ENCODE assay signal across 1 cellular context in the genomic region with DNA sequence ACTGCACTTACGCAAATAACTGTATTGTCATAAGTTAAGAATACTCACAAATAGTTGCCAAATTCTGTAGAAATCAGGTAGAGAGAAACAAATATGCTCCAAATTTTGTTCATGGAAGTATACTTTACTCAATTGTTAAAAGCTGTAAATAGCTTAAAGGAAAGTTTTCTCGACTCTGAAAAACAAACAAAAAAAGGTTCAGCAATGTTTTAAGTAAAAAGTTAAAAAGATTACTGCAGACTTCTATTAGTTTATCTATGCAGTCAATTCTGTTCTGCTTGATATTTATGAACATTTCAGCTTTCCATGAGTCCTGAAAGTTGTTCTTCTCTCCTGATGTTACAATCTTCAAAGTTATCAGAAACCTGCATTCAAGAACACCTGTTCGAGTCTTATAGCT.
TF ChIP-seq lines count a peak whose summit lies in the region.

No MANE protein-coding gene starts in this region.

TF ChIP-seq in HEK293, 187 proteins besides CTCF, POLR2A, EP300 and RAD21 (continued from another document):
- TF ChIP-seq, protein P1, sequence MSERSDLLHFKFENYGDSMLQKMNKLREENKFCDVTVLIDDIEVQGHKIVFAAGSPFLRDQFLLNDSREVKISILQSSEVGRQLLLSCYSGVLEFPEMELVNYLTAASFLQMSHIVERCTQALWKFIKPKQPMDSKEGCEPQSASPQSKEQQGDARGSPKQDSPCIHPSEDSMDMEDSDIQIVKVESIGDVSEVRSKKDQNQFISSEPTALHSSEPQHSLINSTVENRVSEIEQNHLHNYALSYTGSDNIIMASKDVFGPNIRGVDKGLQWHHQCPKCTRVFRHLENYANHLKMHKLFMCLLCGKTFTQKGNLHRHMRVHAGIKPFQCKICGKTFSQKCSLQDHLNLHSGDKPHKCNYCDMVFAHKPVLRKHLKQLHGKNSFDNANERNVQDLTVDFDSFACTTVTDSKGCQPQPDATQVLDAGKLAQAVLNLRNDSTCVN (tag by site-specific recombination; optimal IDR thresholded peaks at IDR 0.05) = no peak
- TF ChIP-seq ZNF529 (tag by site-specific recombination; IDR thresholded peaks at IDR 0.05; ENCODE audit: insufficient replicate concordance) (peak; percentile 55), KLF1 (tag by site-specific recombination; IDR thresholded peaks at IDR 0.05) (no peak), SETDB1 (IDR thresholded peaks at IDR 0.05; ENCODE audit: insufficient read length, low read length) (peak; percentile 97), ZNF560 (tag by site-specific recombination; IDR thresholded peaks at IDR 0.05; ENCODE audit: borderline replicate concordance) (no peak), ZNF133 (tag by site-specific recombination; IDR thresholded peaks at IDR 0.05) (no peak), ZNF2 (tag by site-specific recombination; IDR thresholded peaks at IDR 0.05) (no peak), ZNF394 (tag by site-specific recombination; IDR thresholded peaks at IDR 0.05; ENCODE audit: borderline replicate concordance) (no peak), YY2 (tag by site-specific recombination; IDR thresholded peaks at IDR 0.05) (no peak)
- TF ChIP-seq, protein P2, sequence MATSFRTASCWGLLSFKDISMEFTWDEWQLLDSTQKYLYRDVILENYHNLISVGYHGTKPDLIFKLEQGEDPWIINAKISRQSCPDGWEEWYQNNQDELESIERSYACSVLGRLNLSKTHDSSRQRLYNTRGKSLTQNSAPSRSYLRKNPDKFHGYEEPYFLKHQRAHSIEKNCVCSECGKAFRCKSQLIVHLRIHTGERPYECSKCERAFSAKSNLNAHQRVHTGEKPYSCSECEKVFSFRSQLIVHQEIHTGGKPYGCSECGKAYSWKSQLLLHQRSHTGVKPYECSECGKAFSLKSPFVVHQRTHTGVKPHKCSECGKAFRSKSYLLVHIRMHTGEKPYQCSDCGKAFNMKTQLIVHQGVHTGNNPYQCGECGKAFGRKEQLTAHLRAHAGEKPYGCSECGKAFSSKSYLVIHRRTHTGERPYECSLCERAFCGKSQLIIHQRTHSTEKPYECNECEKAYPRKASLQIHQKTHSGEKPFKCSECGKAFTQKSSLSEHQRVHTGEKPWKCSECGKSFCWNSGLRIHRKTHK (tag by site-specific recombination; IDR thresholded peaks at IDR 0.05) = peak; percentile 41; the same call in 1 of the 2 replicates
- TF ChIP-seq, protein P3, sequence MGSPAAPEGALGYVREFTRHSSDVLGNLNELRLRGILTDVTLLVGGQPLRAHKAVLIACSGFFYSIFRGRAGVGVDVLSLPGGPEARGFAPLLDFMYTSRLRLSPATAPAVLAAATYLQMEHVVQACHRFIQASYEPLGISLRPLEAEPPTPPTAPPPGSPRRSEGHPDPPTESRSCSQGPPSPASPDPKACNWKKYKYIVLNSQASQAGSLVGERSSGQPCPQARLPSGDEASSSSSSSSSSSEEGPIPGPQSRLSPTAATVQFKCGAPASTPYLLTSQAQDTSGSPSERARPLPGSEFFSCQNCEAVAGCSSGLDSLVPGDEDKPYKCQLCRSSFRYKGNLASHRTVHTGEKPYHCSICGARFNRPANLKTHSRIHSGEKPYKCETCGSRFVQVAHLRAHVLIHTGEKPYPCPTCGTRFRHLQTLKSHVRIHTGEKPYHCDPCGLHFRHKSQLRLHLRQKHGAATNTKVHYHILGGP (tag by site-specific recombination; IDR thresholded peaks at IDR 0.05) = no peak
- TF ChIP-seq, protein P4, sequence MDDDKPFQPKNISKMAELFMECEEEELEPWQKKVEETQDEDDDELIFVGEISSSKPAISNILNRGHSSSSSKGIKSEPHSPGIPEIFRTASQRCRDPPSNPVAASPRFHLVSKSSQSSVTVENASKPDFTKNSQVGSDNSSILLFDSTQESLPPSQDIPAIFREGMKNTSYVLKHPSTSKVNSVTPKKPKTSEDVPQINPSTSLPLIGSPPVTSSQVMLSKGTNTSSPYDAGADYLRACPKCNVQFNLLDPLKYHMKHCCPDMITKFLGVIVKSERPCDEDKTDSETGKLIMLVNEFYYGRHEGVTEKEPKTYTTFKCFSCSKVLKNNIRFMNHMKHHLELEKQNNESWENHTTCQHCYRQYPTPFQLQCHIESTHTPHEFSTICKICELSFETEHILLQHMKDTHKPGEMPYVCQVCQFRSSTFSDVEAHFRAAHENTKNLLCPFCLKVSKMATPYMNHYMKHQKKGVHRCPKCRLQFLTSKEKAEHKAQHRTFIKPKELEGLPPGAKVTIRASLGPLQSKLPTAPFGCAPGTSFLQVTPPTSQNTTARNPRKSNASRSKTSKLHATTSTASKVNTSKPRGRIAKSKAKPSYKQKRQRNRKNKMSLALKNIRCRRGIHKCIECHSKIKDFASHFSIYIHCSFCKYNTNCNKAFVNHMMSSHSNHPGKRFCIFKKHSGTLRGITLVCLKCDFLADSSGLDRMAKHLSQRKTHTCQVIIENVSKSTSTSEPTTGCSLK (tag by site-specific recombination; IDR thresholded peaks at IDR 0.05) = no peak
- TF ChIP-seq, protein P5, sequence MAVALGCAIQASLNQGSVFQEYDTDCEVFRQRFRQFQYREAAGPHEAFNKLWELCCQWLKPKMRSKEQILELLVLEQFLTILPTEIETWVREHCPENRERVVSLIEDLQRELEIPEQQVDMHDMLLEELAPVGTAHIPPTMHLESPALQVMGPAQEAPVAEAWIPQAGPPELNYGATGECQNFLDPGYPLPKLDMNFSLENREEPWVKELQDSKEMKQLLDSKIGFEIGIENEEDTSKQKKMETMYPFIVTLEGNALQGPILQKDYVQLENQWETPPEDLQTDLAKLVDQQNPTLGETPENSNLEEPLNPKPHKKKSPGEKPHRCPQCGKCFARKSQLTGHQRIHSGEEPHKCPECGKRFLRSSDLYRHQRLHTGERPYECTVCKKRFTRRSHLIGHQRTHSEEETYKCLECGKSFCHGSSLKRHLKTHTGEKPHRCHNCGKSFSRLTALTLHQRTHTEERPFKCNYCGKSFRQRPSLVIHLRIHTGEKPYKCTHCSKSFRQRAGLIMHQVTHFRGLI (tag by site-specific recombination; IDR thresholded peaks at IDR 0.05) = no peak
- TF ChIP-seq, protein P6, sequence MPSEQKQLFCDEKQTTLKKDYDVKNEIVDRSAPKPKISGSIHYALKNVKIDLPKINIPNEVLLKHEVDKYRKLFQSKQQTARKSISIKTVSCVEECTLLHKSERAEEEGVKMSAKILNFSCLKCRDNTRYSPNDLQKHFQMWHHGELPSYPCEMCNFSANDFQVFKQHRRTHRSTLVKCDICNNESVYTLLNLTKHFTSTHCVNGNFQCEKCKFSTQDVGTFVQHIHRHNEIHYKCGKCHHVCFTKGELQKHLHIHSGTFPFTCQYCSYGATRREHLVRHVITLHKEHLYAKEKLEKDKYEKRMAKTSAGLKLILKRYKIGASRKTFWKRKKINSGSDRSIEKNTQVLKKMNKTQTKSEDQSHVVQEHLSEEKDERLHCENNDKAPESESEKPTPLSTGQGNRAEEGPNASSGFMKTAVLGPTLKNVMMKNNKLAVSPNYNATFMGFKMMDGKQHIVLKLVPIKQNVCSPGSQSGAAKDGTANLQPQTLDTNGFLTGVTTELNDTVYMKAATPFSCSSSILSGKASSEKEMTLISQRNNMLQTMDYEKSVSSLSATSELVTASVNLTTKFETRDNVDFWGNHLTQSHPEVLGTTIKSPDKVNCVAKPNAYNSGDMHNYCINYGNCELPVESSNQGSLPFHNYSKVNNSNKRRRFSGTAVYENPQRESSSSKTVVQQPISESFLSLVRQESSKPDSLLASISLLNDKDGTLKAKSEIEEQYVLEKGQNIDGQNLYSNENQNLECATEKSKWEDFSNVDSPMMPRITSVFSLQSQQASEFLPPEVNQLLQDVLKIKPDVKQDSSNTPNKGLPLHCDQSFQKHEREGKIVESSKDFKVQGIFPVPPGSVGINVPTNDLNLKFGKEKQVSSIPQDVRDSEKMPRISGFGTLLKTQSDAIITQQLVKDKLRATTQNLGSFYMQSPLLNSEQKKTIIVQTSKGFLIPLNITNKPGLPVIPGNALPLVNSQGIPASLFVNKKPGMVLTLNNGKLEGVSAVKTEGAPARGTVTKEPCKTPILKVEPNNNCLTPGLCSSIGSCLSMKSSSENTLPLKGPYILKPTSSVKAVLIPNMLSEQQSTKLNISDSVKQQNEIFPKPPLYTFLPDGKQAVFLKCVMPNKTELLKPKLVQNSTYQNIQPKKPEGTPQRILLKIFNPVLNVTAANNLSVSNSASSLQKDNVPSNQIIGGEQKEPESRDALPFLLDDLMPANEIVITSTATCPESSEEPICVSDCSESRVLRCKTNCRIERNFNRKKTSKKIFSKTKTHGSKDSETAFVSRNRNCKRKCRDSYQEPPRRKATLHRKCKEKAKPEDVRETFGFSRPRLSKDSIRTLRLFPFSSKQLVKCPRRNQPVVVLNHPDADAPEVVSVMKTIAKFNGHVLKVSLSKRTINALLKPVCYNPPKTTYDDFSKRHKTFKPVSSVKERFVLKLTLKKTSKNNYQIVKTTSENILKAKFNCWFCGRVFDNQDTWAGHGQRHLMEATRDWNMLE (tag by site-specific recombination; conservative IDR thresholded peaks at IDR 0.05; ENCODE audit: low read depth) = no peak
- TF ChIP-seq, protein P7, sequence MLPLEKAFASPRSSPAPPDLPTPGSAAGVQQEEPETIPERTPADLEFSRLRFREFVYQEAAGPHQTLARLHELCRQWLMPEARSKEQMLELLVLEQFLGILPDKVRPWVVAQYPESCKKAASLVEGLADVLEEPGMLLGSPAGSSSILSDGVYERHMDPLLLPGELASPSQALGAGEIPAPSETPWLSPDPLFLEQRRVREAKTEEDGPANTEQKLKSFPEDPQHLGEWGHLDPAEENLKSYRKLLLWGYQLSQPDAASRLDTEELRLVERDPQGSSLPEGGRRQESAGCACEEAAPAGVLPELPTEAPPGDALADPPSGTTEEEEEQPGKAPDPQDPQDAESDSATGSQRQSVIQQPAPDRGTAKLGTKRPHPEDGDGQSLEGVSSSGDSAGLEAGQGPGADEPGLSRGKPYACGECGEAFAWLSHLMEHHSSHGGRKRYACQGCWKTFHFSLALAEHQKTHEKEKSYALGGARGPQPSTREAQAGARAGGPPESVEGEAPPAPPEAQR (tag by site-specific recombination; IDR thresholded peaks at IDR 0.05) = no peak
